Comparison of ENCODE assay signal across 26 cellular contexts in the genomic region with DNA sequence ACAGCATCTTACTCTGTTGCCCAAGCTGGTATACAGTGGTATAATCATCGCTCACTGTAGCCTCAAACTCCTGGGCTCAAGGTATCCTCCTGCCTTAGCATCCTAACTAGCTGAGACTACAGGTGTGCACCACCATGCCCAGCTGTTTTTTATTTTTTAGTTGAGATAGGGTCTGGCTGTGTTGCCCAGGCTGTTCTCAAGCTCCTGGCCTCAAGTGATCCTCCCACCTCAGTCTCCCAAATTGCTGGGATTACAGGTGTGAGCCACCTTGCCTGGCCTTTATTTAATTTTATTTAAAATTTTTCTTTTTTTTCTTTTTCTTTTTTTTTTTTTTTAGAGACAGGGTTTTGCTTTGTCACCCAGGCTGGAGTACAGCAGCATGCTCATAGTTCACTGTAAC. TPM values are rescaled to one million over a fixed set of nuclear protein-coding genes. Genes with fewer than 3 reads are reported as not detected.
DNase-seq lines count a peak whose midpoint lies in the region; ATAC-seq, FAIRE-seq and TF ChIP-seq lines count a peak whose summit lies in the region.
"Had no signal": no experiment of that assay in that cellular context is flagged by ENCODE, and none has a peak within 500 bp of the region (broad histone marks: within the 10 kb centered on the region; RNA-seq: fewer than 3 reads in every experiment).

No MANE protein-coding gene starts in this region.

- no peak overlapping the region for H2AK5ac ChIP-seq in mesenchymal stem cell (ENCODE audit: low read length, severe bottlenecking)

- H3K4me1 Mint-ChIP-seq in activated T-helper 17 cell treated with anti-CD3 and anti-CD28 coated beads, Interleukin-2, amount 50 U/mL, for 72 hours: peaks cover 33% of the 10 kb centered on the region
- H3K4me1 Mint-ChIP-seq in type B pancreatic cell (ENCODE audit: unreplicated experiment): peaks cover 42% of the 10 kb centered on the region

- H3K4me1 ChIP-seq in right atrium auricular region (peaks cover 0 to 96% of the 10 kb centered on the region in 2 donors), mesenchymal stem cell (ENCODE audit: control insufficient read depth, insufficient read depth, low read depth, low read length) (peaks cover 27% of the 10 kb centered on the region)

- no peak overlapping the region for H2BK15ac ChIP-seq in mesenchymal stem cell (ENCODE audit: low read depth, poor library complexity, severe bottlenecking)

- H3K9me3 Mint-ChIP-seq in activated T-helper 17 cell treated with anti-CD3 and anti-CD28 coated beads, Interleukin-2, amount 50 U/mL, for 72 hours: no peaks in the 10 kb centered on the region
- H3K9me3 Mint-ChIP-seq in type B pancreatic cell: no peaks in the 10 kb centered on the region
- H3K9me3 Mint-ChIP-seq: activated naive CD8-positive, alpha-beta T cell treated with anti-CD3 and anti-CD28 coated beads for 36 hours; activated T-helper 1 cell treated with anti-CD3 and anti-CD28 coated beads, Interleukin-12 subunit alpha, Interleukin-12 subunit beta, Interleukin-2, Interleukin-4 antibody, amounts not matched to agents 30 ng/mL and 10 ng/mL and 1 ng/mL, durations not matched to agents 14 hours and 24 hours and 36 hours; H9; stimulated activated memory B cell treated with anti-CD40 and anti-IgM and Interleukin-4, amounts not matched to agents 10 μg/mL and 1 μg/mL and 100 μg/mL, for 72 hours; T-helper 2 cell treated with Interferon-gamma antibody and Interleukin-4, amounts not matched to agents 5 μg/mL and 100 μg/mL, for 36 hours had no signal

- no peak overlapping the region for H4K91ac ChIP-seq in mesenchymal stem cell (ENCODE audit: low read length)

- H3K4me3 ChIP-seq in right atrium auricular region: no peak overlapping the region
- H3K4me3 ChIP-seq in mesenchymal stem cell (ENCODE audit: insufficient read depth in 1 of 2, low read depth in 1 of 2, low read length in 2 of 2): no peak overlapping the region
- H3K4me3 ChIP-seq: BLaER1, Peyer's patch, SK-N-MC, thoracic aorta had no signal

- no peaks in the 10 kb centered on the region for H3K27me3 Mint-ChIP-seq in activated T-helper 17 cell treated with anti-CD3 and anti-CD28 coated beads, Interleukin-2, amount 50 U/mL, for 72 hours
- H3K27me3 Mint-ChIP-seq in type B pancreatic cell: no peaks in the 10 kb centered on the region
- H3K27me3 Mint-ChIP-seq: activated naive CD8-positive, alpha-beta T cell treated with anti-CD3 and anti-CD28 coated beads for 36 hours; stimulated activated memory B cell treated with anti-CD40 and anti-IgM and Interleukin-4, amounts not matched to agents 10 μg/mL and 1 μg/mL and 100 μg/mL, for 72 hours had no signal

- H3K36me3 ChIP-seq in right atrium auricular region (no peaks in the 10 kb centered on the region), mesenchymal stem cell (ENCODE audit: control insufficient read depth in 1 of 2, insufficient read depth in 2 of 2, low read depth in 1 of 2, low read length in 2 of 2) (peaks cover 10 to 29% of the 10 kb centered on the region in 2 experiments)

- no peak overlapping the region for H3K4me2 ChIP-seq in mesenchymal stem cell (ENCODE audit: low read length, poor library complexity, severe bottlenecking)
- H3K4me2 ChIP-seq: BLaER1 had no signal

- no peak overlapping the region for H2AFZ ChIP-seq in mesenchymal stem cell (ENCODE audit: low read depth, low read length)

- no peak for ATAC-seq in Right ventricle myocardium superior (ENCODE audit: poor library complexity)
- ATAC-seq in activated T-helper 17 cell treated with anti-CD3 and anti-CD28 coated beads, Interleukin-2, amount 50 U/mL, for 72 hours (replicated peaks): no peak
- ATAC-seq in HG03432 (IDR thresholded peaks at IDR 0.05; ENCODE audit: unreplicated experiment): no peak
- ATAC-seq: esophagus mucosa; HepG2; stimulated activated memory B cell treated with anti-CD40 and anti-IgM and Interleukin-4, amounts not matched to agents 10 μg/mL and 1 μg/mL and 100 μg/mL, for 72 hours had no signal

- no peak overlapping the region for H4K8ac ChIP-seq in mesenchymal stem cell (ENCODE audit: low read length)

- TF ChIP-seq CTCF in right atrium auricular region (IDR thresholded peaks at IDR 0.05) (no peak), type B pancreatic cell (conservative IDR thresholded peaks at IDR 0.05) (no peak)

- H3K27me3 ChIP-seq in right atrium auricular region (no peaks in the 10 kb centered on the region), mesenchymal stem cell (ENCODE audit: control insufficient read depth in 1 of 2, insufficient read depth in 1 of 2, low read length in 2 of 2) (no peaks in the 10 kb centered on the region)
- H3K27me3 ChIP-seq: BLaER1, Peyer's patch had no signal

- no peak overlapping the region for H3K14ac ChIP-seq in mesenchymal stem cell (ENCODE audit: low read length in 2 of 2)

- intact Hi-C loops in Right ventricle myocardium superior (cut with DNase I): no loop called here

- no peak overlapping the region for H3K4ac ChIP-seq in mesenchymal stem cell (ENCODE audit: low read depth in 1 of 2, low read length in 2 of 2)

- H2BK12ac ChIP-seq in mesenchymal stem cell (ENCODE audit: low read length in 2 of 2): no peak overlapping the region

- DNase-seq in right atrium auricular region (ENCODE audit: low spot score): no peak
- no peak for DNase-seq in Right ventricle myocardium superior
- no peak for DNase-seq in mesenchymal stem cell
- DNase-seq in type B pancreatic cell (ENCODE audit: extremely low spot score, unreplicated experiment): no peak
- DNase-seq in HTR-8/SVneo (ENCODE audit: insufficient read length, low spot score): no peak
- DNase-seq in NCI-H1436 treated with DMSO at 0.1 percent for 48 hours (lab: John Stamatoyannopoulos, UW): no peak
- DNase-seq: activated naive CD8-positive, alpha-beta T cell treated with anti-CD3 and anti-CD28 coated beads for 36 hours; EL; H9; kidney glomerular epithelial cell; NCI-H1694 treated with DMSO at 0.1 percent for 48 hours; NCI-H2171; NCI-H524; NK-92 treated with Interleukin-12 subunit alpha and Interleukin-12 subunit beta, amount 100 ng/mL, for 24 hours; occipital lobe; Peyer's patch had no signal

- H2BK5ac ChIP-seq in mesenchymal stem cell (ENCODE audit: low read depth, low read length, poor library complexity, severe bottlenecking): no peak overlapping the region

- peaks cover 69% of the 10 kb centered on the region for H3K36me3 Mint-ChIP-seq in activated T-helper 17 cell treated with anti-CD3 and anti-CD28 coated beads, Interleukin-2, amount 50 U/mL, for 72 hours (ENCODE audit: low read depth)
- H3K36me3 Mint-ChIP-seq in type B pancreatic cell: peaks cover 26% of the 10 kb centered on the region

- no peak overlapping the region for H3K23ac ChIP-seq in mesenchymal stem cell (ENCODE audit: low read length in 2 of 2)

- H3K27ac ChIP-seq in right atrium auricular region (peak overlapping the region; percentile 98 to 100), mesenchymal stem cell (ENCODE audit: low read length, poor library complexity, severe bottlenecking) (no peak overlapping the region)
- H3K27ac ChIP-seq: BLaER1, SK-N-MC had no signal

- H3K4me3 Mint-ChIP-seq in activated T-helper 17 cell treated with anti-CD3 and anti-CD28 coated beads, Interleukin-2, amount 50 U/mL, for 72 hours: no peak overlapping the region
- H3K4me3 Mint-ChIP-seq in type B pancreatic cell: no peak overlapping the region
- H3K4me3 Mint-ChIP-seq: activated naive CD8-positive, alpha-beta T cell treated with anti-CD3 and anti-CD28 coated beads for 36 hours; activated T-helper 1 cell treated with anti-CD3 and anti-CD28 coated beads, Interleukin-12 subunit alpha, Interleukin-12 subunit beta, Interleukin-2, Interleukin-4 antibody, amounts not matched to agents 30 ng/mL and 10 ng/mL and 1 ng/mL, durations not matched to agents 14 hours and 24 hours and 36 hours; H9; stimulated activated memory B cell treated with anti-CD40 and anti-IgM and Interleukin-4, amounts not matched to agents 10 μg/mL and 1 μg/mL and 100 μg/mL, for 72 hours; T-helper 2 cell treated with Interferon-gamma antibody and Interleukin-4, amounts not matched to agents 5 μg/mL and 100 μg/mL, for 36 hours had no signal

- no peak for FAIRE-seq in HTR-8/SVneo (lab: Jason Lieb, UNC)
- FAIRE-seq: HepG2 had no signal

- no peaks in the 10 kb centered on the region for H3K79me1 ChIP-seq in mesenchymal stem cell (replicated peaks; ENCODE audit: low read length, poor library complexity, severe bottlenecking)

- H3K27ac Mint-ChIP-seq in activated T-helper 17 cell treated with anti-CD3 and anti-CD28 coated beads, Interleukin-2, amount 50 U/mL, for 72 hours: peak overlapping the region; percentile 68
- peak overlapping the region; percentile 42 for H3K27ac Mint-ChIP-seq in type B pancreatic cell

- H2BK120ac ChIP-seq in mesenchymal stem cell (ENCODE audit: low read depth, low read length): no peak overlapping the region

- WGBS in mesenchymal stem cell: 100% methylated on average over 1 of the region's 1 CpG

- H3K9me3 ChIP-seq in right atrium auricular region (no peaks in the 10 kb centered on the region), mesenchymal stem cell (ENCODE audit: control insufficient read depth, low read length) (no peaks in the 10 kb centered on the region)
- H3K9me3 ChIP-seq: BLaER1, Peyer's patch, thoracic aorta had no signal

- H3K18ac ChIP-seq in mesenchymal stem cell (ENCODE audit: low read depth in 1 of 2, low read length in 2 of 2): no peak overlapping the region

- peak overlapping the region; percentile 72 for H3K9ac ChIP-seq in mesenchymal stem cell (ENCODE audit: low read length)
- H3K9ac ChIP-seq: BLaER1 had no signal

RNA-seq across cellular contexts. Expression of gene MAP7D1, which starts 9.2 kb away (rescaled TPM):
- 100 to 1,000 TPM; 353 to 356 TPM for total RNA-seq in right atrium auricular region
- total RNA-seq in Right ventricle myocardium superior: 390 TPM
- total RNA-seq in activated T-helper 17 cell treated with anti-CD3 and anti-CD28 coated beads, Interleukin-2, amount 50 U/mL, for 72 hours: 100 to 1,000 TPM in 1 of 2 donors, 10 to 100 TPM in 1; 97.9 to 164 TPM
- 97.8 TPM for polyA plus RNA-seq in mesenchymal stem cell (2013, experiment 1 of 2)
- 97.8 TPM for polyA plus RNA-seq in mesenchymal stem cell (2013, experiment 2 of 2)
- total RNA-seq in type B pancreatic cell (ENCODE audit: low replicate concordance): 94.5 and 112 TPM in 2 replicates

RNA-seq across cellular contexts. Expression of gene TRAPPC3, which starts 15.9 kb away (rescaled TPM):
- total RNA-seq in right atrium auricular region (10 to 100 TPM; 62.0 to 81.6 TPM), Right ventricle myocardium superior (59.6 TPM), type B pancreatic cell (ENCODE audit: low replicate concordance) (63.4 and 75.6 TPM in 2 replicates)
- 10 to 100 TPM; 47.8 to 72.6 TPM for total RNA-seq in activated T-helper 17 cell treated with anti-CD3 and anti-CD28 coated beads, Interleukin-2, amount 50 U/mL, for 72 hours
- 78.6 TPM for polyA plus RNA-seq in mesenchymal stem cell (2013, experiment 1 of 2)
- polyA plus RNA-seq in mesenchymal stem cell (2013, experiment 2 of 2): 81.9 TPM

RNA-seq across cellular contexts. Expression of gene COL8A2, which starts 40.1 kb away (rescaled TPM):
- 1 to 10 TPM; 3.5 to 4.5 TPM for total RNA-seq in right atrium auricular region
- 1.4 TPM for total RNA-seq in Right ventricle myocardium superior
- total RNA-seq in activated T-helper 17 cell treated with anti-CD3 and anti-CD28 coated beads, Interleukin-2, amount 50 U/mL, for 72 hours: under 1 TPM in 1 of 2 donors, not detected in 1; 0.08 TPM
- 0.25 TPM for polyA plus RNA-seq in mesenchymal stem cell (2013, experiment 1 of 2)
- 0.22 TPM for polyA plus RNA-seq in mesenchymal stem cell (2013, experiment 2 of 2)
- total RNA-seq in type B pancreatic cell (ENCODE audit: low replicate concordance): 0.14 and 2.5 TPM in 2 replicates

RNA-seq across cellular contexts. Expression of gene THRAP3, which starts 59.1 kb away (rescaled TPM):
- 10 to 100 TPM; 64.3 to 66.4 TPM for total RNA-seq in right atrium auricular region
- total RNA-seq in Right ventricle myocardium superior: 57.6 TPM
- 100 to 1,000 TPM; 115 to 152 TPM for total RNA-seq in activated T-helper 17 cell treated with anti-CD3 and anti-CD28 coated beads, Interleukin-2, amount 50 U/mL, for 72 hours
- polyA plus RNA-seq in mesenchymal stem cell (2013, experiment 1 of 2): 64.5 TPM
- 60.8 TPM for polyA plus RNA-seq in mesenchymal stem cell (2013, experiment 2 of 2)
- 122 and 135 TPM in 2 replicates for total RNA-seq in type B pancreatic cell (ENCODE audit: low replicate concordance)
